17 cellular contexts compared by ENCODE assay signal in the genomic region with DNA sequence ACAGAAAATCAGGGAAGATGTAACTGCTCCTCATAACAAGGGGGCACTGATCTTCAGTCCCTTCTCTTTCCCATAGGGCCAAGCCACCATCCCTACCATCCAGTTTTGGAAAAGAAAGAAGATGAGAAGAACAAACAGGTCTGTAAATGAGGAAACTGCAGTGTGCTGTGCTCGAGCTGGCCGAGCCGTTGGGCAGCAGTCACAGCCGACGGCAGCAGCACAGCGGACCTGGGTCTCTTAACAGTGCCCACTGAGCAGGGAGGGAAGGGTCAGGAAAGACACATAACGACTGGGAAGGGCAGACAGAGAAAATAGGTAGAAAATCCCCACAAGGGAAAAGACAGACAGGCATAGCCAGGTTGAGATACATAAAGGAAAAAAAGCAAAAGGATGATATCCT. TPM values are rescaled to one million over a fixed set of nuclear protein-coding genes. Genes with fewer than 3 reads are reported as not detected.
A peak's percentile ranks its signal among the peaks of the same experiment; 100 is the strongest.
DNase-seq lines count a peak whose midpoint lies in the region; ATAC-seq and TF ChIP-seq lines count a peak whose summit lies in the region.
"Had no signal": no experiment of that assay in that cellular context is flagged by ENCODE, and none has a peak within 500 bp of the region (broad histone marks: within the 10 kb centered on the region; RNA-seq: fewer than 3 reads in every experiment).

No MANE protein-coding gene starts in this region.

- no peak overlapping the region for H3K56ac ChIP-seq in IMR-90 (ENCODE audit: extremely low read depth, insufficient read depth, low read length)

- H3K23ac ChIP-seq in IMR-90 (ENCODE audit: low read depth, low read length), result no peak overlapping the region
- H3K23ac ChIP-seq in trophoblast cell (ENCODE audit: low read length), result no peak overlapping the region

- no peak overlapping the region for H3K4me3 ChIP-seq in IMR-90 (ENCODE audit: insufficient read depth, low read depth, low read length)
- no peak overlapping the region for H3K4me3 ChIP-seq in trophoblast cell (ENCODE audit: low read depth, low read length)

- peak overlapping the region; percentile 2 for H3K27ac Mint-ChIP-seq in stimulated activated naive CD8-positive, alpha-beta T cell treated with anti-CD3 and anti-CD28 coated beads, Interleukin-15, Interleukin-2, amounts not matched to agents 100 ng/mL and 50 ng/mL, for 24 hours
- peak overlapping the region in 1 of 2 donors; percentile 47 for H3K27ac Mint-ChIP-seq in stimulated activated naive CD8-positive, alpha-beta T cell treated with anti-CD3 and anti-CD28 coated beads, Interleukin-15, amount 100 ng/mL, for 72 hours

- intact Hi-C loops in IMR-90 (cut with micrococcal nuclease), result no loop called here
- intact Hi-C loops in posterior cingulate gyrus (cut with DNase I), result no loop called here

- H2AFZ ChIP-seq in IMR-90 (replicated peaks; ENCODE audit: low read length, poor library complexity) (no peak overlapping the region), trophoblast cell (ENCODE audit: insufficient read depth, low read length, poor library complexity) (no peak overlapping the region)

- H2AK5ac ChIP-seq in IMR-90 (ENCODE audit: low read depth, low read length) (no peak overlapping the region), trophoblast cell (ENCODE audit: low read length) (no peak overlapping the region)

- H3K4me1 ChIP-seq in IMR-90 (ENCODE audit: control insufficient read depth, insufficient read depth, low read length) (peaks cover 5% of the 10 kb centered on the region; the same call in 1 of the 2 replicates), trophoblast cell (ENCODE audit: control insufficient read depth in 1 of 2, insufficient read depth in 2 of 2, low read length in 2 of 2) (no peaks in the 10 kb centered on the region)

- no peak overlapping the region; the same call in 1 of the 2 replicates for H3K18ac ChIP-seq in IMR-90 (ENCODE audit: low read depth, low read length)
- H3K18ac ChIP-seq in trophoblast cell (ENCODE audit: low read length), result no peak overlapping the region

- H4K8ac ChIP-seq in IMR-90 (ENCODE audit: low read depth in 2 of 2, low read length in 2 of 2), result no peak overlapping the region
- peak overlapping the region; percentile 27 for H4K8ac ChIP-seq in trophoblast cell (ENCODE audit: low read depth, low read length)

- no peak overlapping the region for H2BK15ac ChIP-seq in IMR-90 (ENCODE audit: low read depth, low read length)

- no peak for TF ChIP-seq CTCF in IMR-90 (conservative IDR thresholded peaks at IDR 0.05; ENCODE audit: low read depth, low read length)

- H3K79me1 ChIP-seq in IMR-90 (ENCODE audit: low read depth in 1 of 2, low read length in 2 of 2), result no peaks in the 10 kb centered on the region
- H3K79me1 ChIP-seq in trophoblast cell (ENCODE audit: low read length), result no peaks in the 10 kb centered on the region

- H2BK20ac ChIP-seq in IMR-90 (ENCODE audit: low read depth, low read length), result peak overlapping the region; percentile 9

- H2BK12ac ChIP-seq in trophoblast cell (ENCODE audit: low read length), result peak overlapping the region; percentile 72

- H4K12ac ChIP-seq in trophoblast cell (ENCODE audit: low read depth, low read length), result no peak overlapping the region

- H3K36me3 Mint-ChIP-seq in stimulated activated naive CD8-positive, alpha-beta T cell treated with anti-CD3 and anti-CD28 coated beads, Interleukin-15, Interleukin-2, amounts not matched to agents 100 ng/mL and 50 ng/mL, for 24 hours (ENCODE audit: low read depth), result peaks cover 39% of the 10 kb centered on the region

- POLR2A ChIA-PET in IMR-90 (lab: Charles Lee; ENCODE audit: unreplicated experiment), result no interaction called here

- in situ Hi-C loops in IMR-90 (cut with MboI; ENCODE audit: low sequenced_read_pairs), result no loop called here

- CTCF ChIA-PET in IMR-90 (lab: Yijun Ruan, JAX), result no interaction called here

- peak overlapping the region; percentile 52; the same call in 1 of the 2 replicates for H2BK120ac ChIP-seq in IMR-90 (ENCODE audit: low read depth, low read length)
- H2BK120ac ChIP-seq in trophoblast cell (ENCODE audit: insufficient read depth, low read length, poor library complexity), result no peak overlapping the region

- DNase-seq in stimulated activated naive CD8-positive, alpha-beta T cell treated with anti-CD3 and anti-CD28 coated beads, Interleukin-15, amount 100 ng/mL, for 72 hours, result no peak
- DNase-seq in IMR-90, result no peak
- no peak for DNase-seq in trophoblast cell
- DNase-seq in posterior cingulate gyrus, result no peak
- no peak for DNase-seq in Kasumi-1 (lab: John Stamatoyannopoulos, UW)
- DNase-seq: C1 segment of cervical spinal cord; Calu3; CD4-positive, alpha-beta memory T cell; COR-L47; DMS53; DMS79 treated with DMSO at 0.1 percent for 48 hours; GF-D8; GOT3; HCEC 1CT had no signal

- H4K20me1 ChIP-seq in IMR-90 (ENCODE audit: insufficient read depth, low read length), result no peaks in the 10 kb centered on the region

- no peak overlapping the region for H2AK9ac ChIP-seq in IMR-90 (replicated peaks; ENCODE audit: low read depth, low read length, poor library complexity)

- H3K4me2 ChIP-seq in IMR-90 (ENCODE audit: low read depth, low read length), result no peak overlapping the region
- H3K4me2 ChIP-seq in trophoblast cell (ENCODE audit: low read length), result no peak overlapping the region

- H3K14ac ChIP-seq in IMR-90 (replicated peaks; ENCODE audit: low read depth, low read length) (peak overlapping the region; percentile 7; the same call in 1 of the 2 replicates), trophoblast cell (ENCODE audit: low read length) (no peak overlapping the region)

- no peak for TF ChIP-seq POLR2A in IMR-90 (IDR thresholded peaks at IDR 0.05; ENCODE audit: low read depth, low read length)

- H3K36me3 ChIP-seq in IMR-90 (ENCODE audit: control insufficient read depth, insufficient read depth, low read length) (peaks cover 8% of the 10 kb centered on the region), trophoblast cell (ENCODE audit: control insufficient read depth in 1 of 2, insufficient read depth in 2 of 2, low read length in 2 of 2) (peaks cover 3 to 10% of the 10 kb centered on the region in 2 experiments)

- no peak for ATAC-seq in stimulated activated naive CD8-positive, alpha-beta T cell treated with anti-CD3 and anti-CD28 coated beads, Interleukin-15, amount 100 ng/mL, for 72 hours
- no peak for ATAC-seq in IMR-90 (ENCODE audit: low read depth)

- H3K9me3 Mint-ChIP-seq in stimulated activated naive CD8-positive, alpha-beta T cell treated with anti-CD3 and anti-CD28 coated beads, Interleukin-15, Interleukin-2, amounts not matched to agents 100 ng/mL and 50 ng/mL, for 24 hours, result no peaks in the 10 kb centered on the region
- no peaks in the 10 kb centered on the region for H3K9me3 Mint-ChIP-seq in stimulated activated naive CD8-positive, alpha-beta T cell treated with anti-CD3 and anti-CD28 coated beads, Interleukin-15, amount 100 ng/mL, for 72 hours

- BruUV-seq in IMR-90 (replicated peaks; lab: Mats Ljungman, UMichigan), result no TSS peak

- TF ChIP-seq RAD21 in IMR-90 (IDR thresholded peaks at IDR 0.05; ENCODE audit: low read length), result no peak

- no peaks in the 10 kb centered on the region for H3K79me2 ChIP-seq in trophoblast cell (ENCODE audit: control insufficient read depth, insufficient read depth, low read length, poor library complexity)

- H3K9me3 ChIP-seq in IMR-90 (ENCODE audit: control insufficient read depth, insufficient read depth, low read length) (no peaks in the 10 kb centered on the region), trophoblast cell (ENCODE audit: insufficient read depth, low read depth, low read length) (no peaks in the 10 kb centered on the region)

- H4K91ac ChIP-seq in IMR-90 (ENCODE audit: insufficient read depth, low read depth, low read length) (peak overlapping the region; percentile 28; the same call in 1 of the 2 replicates), trophoblast cell (ENCODE audit: low read depth, low read length) (no peak overlapping the region)

- H3K27me3 Mint-ChIP-seq in stimulated activated naive CD8-positive, alpha-beta T cell treated with anti-CD3 and anti-CD28 coated beads, Interleukin-15, Interleukin-2, amounts not matched to agents 100 ng/mL and 50 ng/mL, for 24 hours, result no peaks in the 10 kb centered on the region
- H3K27me3 Mint-ChIP-seq in stimulated activated naive CD8-positive, alpha-beta T cell treated with anti-CD3 and anti-CD28 coated beads, Interleukin-15, amount 100 ng/mL, for 72 hours, result no peaks in the 10 kb centered on the region
- H3K27me3 Mint-ChIP-seq: CD4-positive, alpha-beta memory T cell had no signal

- H3K9ac ChIP-seq in IMR-90 (ENCODE audit: low read depth, low read length) (no peak overlapping the region), trophoblast cell (ENCODE audit: low read length) (no peak overlapping the region)

- H3K4ac ChIP-seq in IMR-90 (ENCODE audit: low read depth, low read length), result peak overlapping the region; percentile 20
- no peak overlapping the region for H3K4ac ChIP-seq in trophoblast cell (ENCODE audit: low read depth, low read length)

- H3K27ac ChIP-seq in IMR-90 (ENCODE audit: insufficient read depth, low read length) (0 out of 2 replicates have a peak overlapping the region, but pooled peaks have one; percentile 11), trophoblast cell (ENCODE audit: low read depth, low read length) (no peak overlapping the region)

- peaks cover 2% of the 10 kb centered on the region; the same call in 1 of the 2 replicates for H3K9me1 ChIP-seq in IMR-90 (ENCODE audit: insufficient read depth, low read length)

- no peak overlapping the region for H3K4me3 Mint-ChIP-seq in stimulated activated naive CD8-positive, alpha-beta T cell treated with anti-CD3 and anti-CD28 coated beads, Interleukin-15, Interleukin-2, amounts not matched to agents 100 ng/mL and 50 ng/mL, for 24 hours
- no peak overlapping the region for H3K4me3 Mint-ChIP-seq in stimulated activated naive CD8-positive, alpha-beta T cell treated with anti-CD3 and anti-CD28 coated beads, Interleukin-15, amount 100 ng/mL, for 72 hours
- H3K4me3 Mint-ChIP-seq: CD4-positive, alpha-beta memory T cell had no signal

- H3K27me3 ChIP-seq in IMR-90 (ENCODE audit: control insufficient read depth, insufficient read depth, low read length) (no peaks in the 10 kb centered on the region), trophoblast cell (ENCODE audit: insufficient read depth, low read length) (no peaks in the 10 kb centered on the region)

- no peaks in the 10 kb centered on the region for H3K4me1 Mint-ChIP-seq in stimulated activated naive CD8-positive, alpha-beta T cell treated with anti-CD3 and anti-CD28 coated beads, Interleukin-15, Interleukin-2, amounts not matched to agents 100 ng/mL and 50 ng/mL, for 24 hours (ENCODE audit: low read depth)
- H3K4me1 Mint-ChIP-seq in stimulated activated naive CD8-positive, alpha-beta T cell treated with anti-CD3 and anti-CD28 coated beads, Interleukin-15, amount 100 ng/mL, for 72 hours, result no peaks in the 10 kb centered on the region
- H3K4me1 Mint-ChIP-seq: CD4-positive, alpha-beta memory T cell had no signal

- H2BK5ac ChIP-seq in IMR-90 (ENCODE audit: low read depth, low read length, poor library complexity, severe bottlenecking) (no peak overlapping the region), trophoblast cell (ENCODE audit: low read depth, low read length, poor library complexity) (no peak overlapping the region)

- no peak overlapping the region for H4K5ac ChIP-seq in IMR-90 (ENCODE audit: low read depth, low read length)

- dilution Hi-C loops in IMR-90 (cut with HindIII; ENCODE audit: low sequenced_read_pairs, unreplicated experiment), result no loop called here

- 92% methylated on average over 5 of the region's 7 CpGs; no CpG with 5 or more reads in 1 of the 2 experiments for WGBS in IMR-90 (ENCODE audit: extremely low coverage in 2 of 2, insufficient read length in 1 of 2), 2 experiments
- no CpG with 5 or more reads among the region's 7 CpGs for WGBS in trophoblast cell (ENCODE audit: extremely low coverage, insufficient coverage, insufficient read length)

RNA-seq across cellular contexts. Expression of a gene that starts 38.2 kb away (rescaled TPM):
- total RNA-seq in IMR-90 (2012; rRNA removed), result 51.4 and 56.5 TPM in 2 replicates
- polyA plus RNA-seq in IMR-90 (2012; rRNA removed), result 130 and 142 TPM in 2 replicates
- 48.1 and 276 TPM in 2 replicates for polyA plus RNA-seq in IMR-90 (2012; cell fraction: cytosol; rRNA removed)
- 226 and 290 TPM in 2 replicates for polyA plus RNA-seq in IMR-90 (2012; cell fraction: nucleus; rRNA removed; ENCODE audit: low replicate concordance)
- 6.0 and 6.4 TPM in 2 replicates for polyA plus RNA-seq in trophoblast cell (2013)
- total RNA-seq: A673; Calu3; CD4-positive, alpha-beta memory T cell; G401 had no signal
- polyA plus RNA-seq: CD4-positive, alpha-beta memory T cell had no signal
